14 cellular contexts compared by ENCODE assay signal in genomic region chr6:109977791-109978173, GRCh38. TPM values are rescaled to one million over a fixed set of nuclear protein-coding genes. Genes with fewer than 3 reads are reported as not detected.
DNase-seq lines count a peak whose midpoint lies in the region; TF ChIP-seq lines count a peak whose summit lies in the region.
"Had no signal": no experiment of that assay in that cellular context is flagged by ENCODE, and none has a peak within 500 bp of the region (broad histone marks: within the 10 kb centered on the region; RNA-seq: fewer than 3 reads in every experiment).

No MANE protein-coding gene starts in this region.

- H3K27ac ChIP-seq in ectodermal cell (ENCODE audit: insufficient read depth, low read depth, low read length, poor library complexity, severe bottlenecking) = no peak overlapping the region
- peak overlapping the region; percentile 34 for H3K27ac ChIP-seq in neural cell (ENCODE audit: low read length)
- no peak overlapping the region for H3K27ac ChIP-seq in esophagus squamous epithelium
- H3K27ac ChIP-seq: BLaER1, RWPE1, tibial artery had no signal

- H3K9ac ChIP-seq in neural cell (ENCODE audit: low read length) = peak overlapping the region; percentile 61
- H3K9ac ChIP-seq: BLaER1 had no signal

- H3K4me3 ChIP-seq in ectodermal cell (ENCODE audit: insufficient read depth, low read depth, low read length) (peak overlapping the region; percentile 44), neural cell (ENCODE audit: low read length) (peak overlapping the region; percentile 74), esophagus squamous epithelium (no peak overlapping the region)
- H3K4me3 ChIP-seq: BLaER1, tibial artery had no signal

- TF ChIP-seq CTCF in neural cell (IDR thresholded peaks at IDR 0.05; ENCODE audit: poor library complexity, severe bottlenecking) = no peak
- TF ChIP-seq CTCF in esophagus squamous epithelium (IDR thresholded peaks at IDR 0.05) = no peak

- TF ChIP-seq EP300 in neural cell (conservative IDR thresholded peaks at IDR 0.05; ENCODE audit: poor library complexity, severe bottlenecking) = no peak

- H4K20me1 ChIP-seq in neural cell (ENCODE audit: insufficient read depth) = no peaks in the 10 kb centered on the region
- H4K20me1 ChIP-seq: BLaER1 had no signal

- H3K36me3 ChIP-seq in ectodermal cell (ENCODE audit: control insufficient read depth, insufficient read depth, low read length) (no peaks in the 10 kb centered on the region), neural cell (ENCODE audit: insufficient read depth, low read length) (no peaks in the 10 kb centered on the region), esophagus squamous epithelium (no peaks in the 10 kb centered on the region)
- H3K36me3 ChIP-seq: BLaER1, tibial artery had no signal

- 15 to 16% methylated on average over 9 of the region's 9 CpGs for WGBS in ectodermal cell, 2 experiments
- WGBS in esophagus squamous epithelium, 2 donors = 29 to 33% methylated on average over 7 of the region's 9 CpGs

- H3K9me3 ChIP-seq in ectodermal cell (ENCODE audit: control insufficient read depth, low read length) (no peaks in the 10 kb centered on the region), neural cell (ENCODE audit: low read length) (peaks cover 3% of the 10 kb centered on the region), esophagus squamous epithelium (no peaks in the 10 kb centered on the region)
- H3K9me3 ChIP-seq: tibial artery had no signal

- no peaks in the 10 kb centered on the region for H3K9me2 ChIP-seq in neural cell (ENCODE audit: insufficient read depth, low read length)

- no peaks in the 10 kb centered on the region for H3F3A ChIP-seq in neural cell (ENCODE audit: insufficient read depth, low read length, poor library complexity, severe bottlenecking)

- intact Hi-C loops in esophagus squamous epithelium (cut with DNase I) = no loop called here

- peaks cover 7% of the 10 kb centered on the region for H3K4me1 ChIP-seq in ectodermal cell (ENCODE audit: control insufficient read depth, insufficient read depth, low read length)
- peaks cover 0 to 19% (median 0%) of the 10 kb centered on the region in 3 donors for H3K4me1 ChIP-seq in esophagus squamous epithelium
- H3K4me1 ChIP-seq: BLaER1 had no signal

- no peak for TF ChIP-seq POLR2A in esophagus squamous epithelium (IDR thresholded peaks at IDR 0.05)

- no peaks in the 10 kb centered on the region for H3K79me2 ChIP-seq in neural cell (replicated peaks; ENCODE audit: insufficient read depth, low read length)

- peak overlapping the region; percentile 65 for H3K4me2 ChIP-seq in neural cell (ENCODE audit: low read length)
- H3K4me2 ChIP-seq: BLaER1 had no signal

- TF ChIP-seq RAD21 in neural cell (conservative IDR thresholded peaks at IDR 0.05) = no peak

- peaks cover 64% of the 10 kb centered on the region for H3K27me3 ChIP-seq in ectodermal cell (ENCODE audit: control insufficient read depth, insufficient read depth, low read length, poor library complexity, severe bottlenecking)
- H3K27me3 ChIP-seq in neural cell (ENCODE audit: insufficient read depth, low read depth, low read length) = peaks cover 77% of the 10 kb centered on the region
- peaks cover 0 to 67% (median 13%) of the 10 kb centered on the region in 4 donors for H3K27me3 ChIP-seq in esophagus squamous epithelium
- H3K27me3 ChIP-seq: BLaER1 had no signal

- H2AFZ ChIP-seq in neural cell (ENCODE audit: low read depth, low read length) = no peak overlapping the region

- DNase-seq in DMS53 (lab: John Stamatoyannopoulos, UW) (peak; percentile 79), DMS53 treated with DMSO at 0.1 percent for 48 hours (lab: John Stamatoyannopoulos, UW; ENCODE audit: unreplicated experiment) (no peak), NCI-H146 treated with DMSO at 0.1 percent for 48 hours (lab: John Stamatoyannopoulos, UW; ENCODE audit: unreplicated experiment) (peak; percentile 71), esophagus squamous epithelium (lab: John Stamatoyannopoulos, UW) (no peak), amniotic stem cell (lab: John Stamatoyannopoulos, UW) (no peak), MV-4-11 (lab: John Stamatoyannopoulos, UW) (no peak)

TF ChIP-seq in neural cell, 6 proteins besides CTCF, POLR2A, EP300 and RAD21:
- TF ChIP-seq TAF1 (IDR thresholded peaks at IDR 0.05; ENCODE audit: low read depth) (no peak), SMC3 (conservative IDR thresholded peaks at IDR 0.05; ENCODE audit: poor library complexity) (no peak), POLR2AphosphoS5 (IDR thresholded peaks at IDR 0.05) (no peak), EZH2 (IDR thresholded peaks at IDR 0.05; ENCODE audit: borderline replicate concordance, insufficient read depth, low read length, poor library complexity, severe bottlenecking) (no peak), REST (IDR thresholded peaks at IDR 0.05; ENCODE audit: borderline replicate concordance) (no peak), MXI1 (conservative IDR thresholded peaks at IDR 0.05; ENCODE audit: poor library complexity, severe bottlenecking) (no peak)

RNA-seq across cellular contexts. Expression of gene GPR6, which starts 0.3 kb away (rescaled TPM):
- polyA plus RNA-seq in ectodermal cell (2013, experiment 1 of 4) = not detected
- polyA plus RNA-seq in ectodermal cell (2013, experiment 2 of 4) = not detected
- not detected for polyA plus RNA-seq in ectodermal cell (2013, experiment 3 of 4)
- not detected for polyA plus RNA-seq in ectodermal cell (2013, experiment 4 of 4)
- 1.4 and 7.3 TPM in 2 replicates for polyA plus RNA-seq in neural cell
- polyA minus RNA-seq in neural cell = 3.0 and 3.7 TPM in 2 replicates
- not detected for total RNA-seq in esophagus squamous epithelium
- total RNA-seq: activated CD8-positive, alpha-beta T cell treated with anti-CD3 and anti-CD28 coated beads, Interleukin-2, amount 10 ng/mL, durations not matched to agents 7 days and 5 days; left ventricle myocardium superior; pulmonary artery endothelial cell had no signal

Comparison
In these comparisons a context has a peak if more than half of its experiments do, and no peak if none do; other contexts are left out.
1. DNase-seq: peak in DMS53 (single experiment) and NCI-H146 treated with DMSO at 0.1 percent for 48 hours (single experiment); none in DMS53 treated with DMSO at 0.1 percent for 48 hours (single experiment), esophagus squamous epithelium (single experiment), amniotic stem cell (single experiment) and MV-4-11 (single experiment).
2. H3K4me3 ChIP-seq: peak in ectodermal cell (single experiment) and neural cell (single experiment); none in esophagus squamous epithelium (0 of 4).